In the genomic region with DNA sequence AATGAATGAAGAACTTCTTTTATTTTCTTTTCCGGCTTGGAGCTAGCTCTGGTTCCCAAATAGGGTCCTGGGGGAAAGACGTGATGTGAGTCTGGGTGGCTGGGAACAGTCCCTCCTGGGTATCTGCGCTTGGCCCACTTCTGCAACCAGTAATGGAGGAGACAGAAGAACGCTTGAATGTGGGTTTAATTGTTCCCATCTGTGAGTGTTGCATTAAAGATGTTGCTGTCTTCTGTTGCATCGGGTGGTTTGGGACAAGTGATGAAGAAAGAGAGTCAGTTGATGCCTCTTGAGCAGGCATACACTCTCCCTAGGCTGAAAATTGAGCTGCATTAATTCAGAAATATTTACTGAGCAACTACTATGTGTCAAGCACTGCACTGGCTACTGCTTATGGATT, we compare ENCODE assay signal across 9 cellular contexts.
DNase-seq lines count a peak whose midpoint lies in the region; ATAC-seq and TF ChIP-seq lines count a peak whose summit lies in the region.
"Had no signal": no experiment of that assay in that cellular context is flagged by ENCODE, and none has a peak within 500 bp of the region (broad histone marks: within the 10 kb centered on the region; RNA-seq: fewer than 3 reads in every experiment).

No MANE protein-coding gene starts in this region.

- DNase-seq in left ventricle myocardium inferior (no peak), left ventricle myocardium superior (no peak), foreskin fibroblast (peak in 1 of 2 donors; percentile 36), uterus (no peak), SW 1271 (lab: John Stamatoyannopoulos, UW) (no peak), H4 (ENCODE audit: low spot score) (no peak), RPMI8226 (no peak)
- DNase-seq: NCI-H524 had no signal

- H3K36me3 ChIP-seq in left ventricle myocardium inferior (no peaks in the 10 kb centered on the region), uterus (no peaks in the 10 kb centered on the region)

- ATAC-seq in left ventricle myocardium superior (no peak), SK-N-SH treated with all-trans-retinoic acid at 6 μM for 48 hours (peak; percentile 41)

- H3K9me3 ChIP-seq in left ventricle myocardium inferior (replicated peaks) (no peaks in the 10 kb centered on the region), uterus (no peaks in the 10 kb centered on the region)

- H3K4me3 ChIP-seq in left ventricle myocardium inferior (peak overlapping the region; percentile 46), foreskin fibroblast (ENCODE audit: low read depth in 1 of 2, low read length in 2 of 2) (peak overlapping the region; percentile 41 to 54), uterus (peak overlapping the region in 1 of 2 donors; percentile 23)

- no peaks in the 10 kb centered on the region for H3K4me1 ChIP-seq in left ventricle myocardium inferior
- H3K4me1 ChIP-seq in uterus: no peaks in the 10 kb centered on the region

- TF ChIP-seq CTCF in left ventricle myocardium inferior (IDR thresholded peaks at IDR 0.05; ENCODE audit: borderline replicate concordance): no peak
- TF ChIP-seq CTCF in foreskin fibroblast (IDR thresholded peaks at IDR 0.05; ENCODE audit: low read depth, low read length): no peak
- TF ChIP-seq CTCF in uterus (IDR thresholded peaks at IDR 0.05): no peak

- H3K27ac ChIP-seq in left ventricle myocardium inferior (replicated peaks): no peak overlapping the region
- peak overlapping the region; percentile 61 to 81 for H3K27ac ChIP-seq in uterus

- intact Hi-C loops in left ventricle myocardium inferior (cut with micrococcal nuclease) (no loop called here), left ventricle myocardium superior (cut with micrococcal nuclease) (no loop called here), uterus (cut with DNase I; ENCODE audit: low total_unique reads) (no loop called here)

- H3K27me3 ChIP-seq in left ventricle myocardium inferior (ENCODE audit: low read depth) (no peaks in the 10 kb centered on the region), uterus (no peaks in the 10 kb centered on the region)

- no peak for TF ChIP-seq POLR2A in uterus (IDR thresholded peaks at IDR 0.05)

TF ChIP-seq in SK-N-SH treated with all-trans-retinoic acid at 6 μM for 48 hours, 23 proteins besides CTCF, POLR2A, EP300 and RAD21:
- TF ChIP-seq ZNF8 (CRISPR knock-in tag; IDR thresholded peaks at IDR 0.05) (no peak), ARNTL (CRISPR knock-in tag; IDR thresholded peaks at IDR 0.05; ENCODE audit: borderline replicate concordance, low read depth) (no peak), ZC3H10 (CRISPR knock-in tag; IDR thresholded peaks at IDR 0.05) (no peak), BACH2 (CRISPR knock-in tag; IDR thresholded peaks at IDR 0.05; ENCODE audit: borderline replicate concordance) (no peak), ZFP30 (CRISPR knock-in tag; IDR thresholded peaks at IDR 0.05) (no peak), PPARA (CRISPR knock-in tag; IDR thresholded peaks at IDR 0.05; ENCODE audit: borderline replicate concordance) (no peak), ZNF565 (CRISPR knock-in tag; conservative IDR thresholded peaks at IDR 0.05; ENCODE audit: low read depth) (no peak), TOX (CRISPR knock-in tag; IDR thresholded peaks at IDR 0.05; ENCODE audit: borderline replicate concordance) (no peak)
- TF ChIP-seq, protein P1, sequence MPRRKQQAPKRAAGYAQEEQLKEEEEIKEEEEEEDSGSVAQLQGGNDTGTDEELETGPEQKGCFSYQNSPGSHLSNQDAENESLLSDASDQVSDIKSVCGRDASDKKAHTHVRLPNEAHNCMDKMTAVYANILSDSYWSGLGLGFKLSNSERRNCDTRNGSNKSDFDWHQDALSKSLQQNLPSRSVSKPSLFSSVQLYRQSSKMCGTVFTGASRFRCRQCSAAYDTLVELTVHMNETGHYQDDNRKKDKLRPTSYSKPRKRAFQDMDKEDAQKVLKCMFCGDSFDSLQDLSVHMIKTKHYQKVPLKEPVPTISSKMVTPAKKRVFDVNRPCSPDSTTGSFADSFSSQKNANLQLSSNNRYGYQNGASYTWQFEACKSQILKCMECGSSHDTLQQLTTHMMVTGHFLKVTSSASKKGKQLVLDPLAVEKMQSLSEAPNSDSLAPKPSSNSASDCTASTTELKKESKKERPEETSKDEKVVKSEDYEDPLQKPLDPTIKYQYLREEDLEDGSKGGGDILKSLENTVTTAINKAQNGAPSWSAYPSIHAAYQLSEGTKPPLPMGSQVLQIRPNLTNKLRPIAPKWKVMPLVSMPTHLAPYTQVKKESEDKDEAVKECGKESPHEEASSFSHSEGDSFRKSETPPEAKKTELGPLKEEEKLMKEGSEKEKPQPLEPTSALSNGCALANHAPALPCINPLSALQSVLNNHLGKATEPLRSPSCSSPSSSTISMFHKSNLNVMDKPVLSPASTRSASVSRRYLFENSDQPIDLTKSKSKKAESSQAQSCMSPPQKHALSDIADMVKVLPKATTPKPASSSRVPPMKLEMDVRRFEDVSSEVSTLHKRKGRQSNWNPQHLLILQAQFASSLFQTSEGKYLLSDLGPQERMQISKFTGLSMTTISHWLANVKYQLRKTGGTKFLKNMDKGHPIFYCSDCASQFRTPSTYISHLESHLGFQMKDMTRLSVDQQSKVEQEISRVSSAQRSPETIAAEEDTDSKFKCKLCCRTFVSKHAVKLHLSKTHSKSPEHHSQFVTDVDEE (CRISPR knock-in tag; IDR thresholded peaks at IDR 0.05): no peak
- TF ChIP-seq, protein P2, sequence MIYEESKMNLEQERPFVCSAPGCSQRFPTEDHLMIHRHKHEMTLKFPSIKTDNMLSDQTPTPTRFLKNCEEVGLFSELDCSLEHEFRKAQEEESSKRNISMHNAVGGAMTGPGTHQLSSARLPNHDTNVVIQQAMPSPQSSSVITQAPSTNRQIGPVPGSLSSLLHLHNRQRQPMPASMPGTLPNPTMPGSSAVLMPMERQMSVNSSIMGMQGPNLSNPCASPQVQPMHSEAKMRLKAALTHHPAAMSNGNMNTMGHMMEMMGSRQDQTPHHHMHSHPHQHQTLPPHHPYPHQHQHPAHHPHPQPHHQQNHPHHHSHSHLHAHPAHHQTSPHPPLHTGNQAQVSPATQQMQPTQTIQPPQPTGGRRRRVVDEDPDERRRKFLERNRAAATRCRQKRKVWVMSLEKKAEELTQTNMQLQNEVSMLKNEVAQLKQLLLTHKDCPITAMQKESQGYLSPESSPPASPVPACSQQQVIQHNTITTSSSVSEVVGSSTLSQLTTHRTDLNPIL (CRISPR knock-in tag; IDR thresholded peaks at IDR 0.05; ENCODE audit: low read depth): no peak
- TF ChIP-seq, protein P3, sequence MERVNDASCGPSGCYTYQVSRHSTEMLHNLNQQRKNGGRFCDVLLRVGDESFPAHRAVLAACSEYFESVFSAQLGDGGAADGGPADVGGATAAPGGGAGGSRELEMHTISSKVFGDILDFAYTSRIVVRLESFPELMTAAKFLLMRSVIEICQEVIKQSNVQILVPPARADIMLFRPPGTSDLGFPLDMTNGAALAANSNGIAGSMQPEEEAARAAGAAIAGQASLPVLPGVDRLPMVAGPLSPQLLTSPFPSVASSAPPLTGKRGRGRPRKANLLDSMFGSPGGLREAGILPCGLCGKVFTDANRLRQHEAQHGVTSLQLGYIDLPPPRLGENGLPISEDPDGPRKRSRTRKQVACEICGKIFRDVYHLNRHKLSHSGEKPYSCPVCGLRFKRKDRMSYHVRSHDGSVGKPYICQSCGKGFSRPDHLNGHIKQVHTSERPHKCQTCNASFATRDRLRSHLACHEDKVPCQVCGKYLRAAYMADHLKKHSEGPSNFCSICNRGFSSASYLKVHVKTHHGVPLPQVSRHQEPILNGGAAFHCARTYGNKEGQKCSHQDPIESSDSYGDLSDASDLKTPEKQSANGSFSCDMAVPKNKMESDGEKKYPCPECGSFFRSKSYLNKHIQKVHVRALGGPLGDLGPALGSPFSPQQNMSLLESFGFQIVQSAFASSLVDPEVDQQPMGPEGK (CRISPR knock-in tag; IDR thresholded peaks at IDR 0.05; ENCODE audit: borderline replicate concordance): no peak
